ENCODE assay signal across 12 cellular contexts in the genomic region with DNA sequence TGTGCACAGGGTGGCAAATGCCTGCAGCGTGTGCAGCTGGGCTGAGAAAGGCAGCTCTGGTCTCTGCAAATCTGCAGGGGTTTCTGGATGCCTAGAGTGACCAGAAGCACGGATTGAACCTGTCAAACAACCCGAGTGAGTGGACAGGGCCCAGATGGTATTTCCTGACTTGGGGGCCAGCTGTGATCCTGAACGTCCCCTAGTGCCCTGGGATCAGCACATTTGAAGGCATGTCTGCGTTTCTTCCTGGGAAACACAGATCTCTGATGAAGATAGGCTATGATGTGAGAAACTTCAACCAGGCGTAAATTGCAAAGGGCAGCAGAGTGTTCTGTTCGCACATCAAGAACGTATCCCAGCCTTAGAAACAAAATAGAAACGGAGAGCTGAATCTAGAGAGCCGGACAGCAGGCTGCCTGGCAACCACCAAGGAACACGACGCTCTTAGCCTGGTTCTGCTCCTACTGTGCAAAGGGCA.
"Had no signal": no experiment of that assay in that cellular context is flagged by ENCODE, and none has a peak within 500 bp of the region (broad histone marks: within the 10 kb centered on the region; RNA-seq: fewer than 3 reads in every experiment).

No MANE protein-coding gene starts in this region.

- H3K36me3 ChIP-seq: colonic mucosa, SJSA1 had no signal

- DNase-seq: activated CD4-positive, alpha-beta memory T cell treated with anti-CD3 and anti-CD28 coated beads for 36 hours; activated CD4-positive, alpha-beta T cell treated with anti-CD3 and anti-CD28 coated beads for 4 hours; colonic mucosa; erythroblast; head of caudate nucleus; stimulated activated CD8-positive, alpha-beta memory T cell treated with anti-CD3 and anti-CD28 coated beads, Interleukin-4, amount 100 ng/mL, for 48 hours; stimulated activated naive CD4-positive, alpha-beta T cell had no signal

- H3K27ac Mint-ChIP-seq: activated CD4-positive, alpha-beta memory T cell treated with anti-CD3 and anti-CD28 coated beads for 36 hours; activated naive CD8-positive, alpha-beta T cell; T-helper 2 cell treated with Interferon-gamma antibody and Interleukin-4, amounts not matched to agents 5 μg/mL and 100 μg/mL, for 36 hours had no signal

- H3K4me1 ChIP-seq: colonic mucosa, SJSA1 had no signal

- H3K4me1 Mint-ChIP-seq: neural crest cell had no signal

- H3K9me3 Mint-ChIP-seq: activated CD4-positive, alpha-beta memory T cell treated with anti-CD3 and anti-CD28 coated beads for 36 hours; neural crest cell; T-helper 2 cell treated with Interferon-gamma antibody and Interleukin-4, amounts not matched to agents 5 μg/mL and 100 μg/mL, for 36 hours had no signal

- H3K4me3 Mint-ChIP-seq: activated CD4-positive, alpha-beta memory T cell treated with anti-CD3 and anti-CD28 coated beads for 36 hours; activated naive CD8-positive, alpha-beta T cell; neural crest cell; T-helper 2 cell treated with Interferon-gamma antibody and Interleukin-4, amounts not matched to agents 5 μg/mL and 100 μg/mL, for 36 hours had no signal

- H3K27me3 ChIP-seq: colonic mucosa had no signal

- H3K36me3 Mint-ChIP-seq: activated CD4-positive, alpha-beta memory T cell treated with anti-CD3 and anti-CD28 coated beads for 36 hours; activated naive CD8-positive, alpha-beta T cell had no signal

- H3K27ac ChIP-seq: colonic mucosa, SJSA1 had no signal

- H3K4me3 ChIP-seq: colonic mucosa, lung, SJSA1 had no signal

- H3K9me3 ChIP-seq: colonic mucosa, SJSA1 had no signal
